Comparison of ENCODE assay signal across 9 cellular contexts in genomic region chr7:23546897-23547572, GRCh38. TPM values are rescaled to one million over a fixed set of nuclear protein-coding genes. Genes with fewer than 3 reads are reported as not detected.
DNase-seq lines count a peak whose midpoint lies in the region; ATAC-seq and TF ChIP-seq lines count a peak whose summit lies in the region.
"Had no signal": no experiment of that assay in that cellular context is flagged by ENCODE, and none has a peak within 500 bp of the region (broad histone marks: within the 10 kb centered on the region; RNA-seq: fewer than 3 reads in every experiment).

No MANE protein-coding gene starts in this region.

- no peaks in the 10 kb centered on the region for H3K36me3 Mint-ChIP-seq in activated naive CD8-positive, alpha-beta T cell

- no peaks in the 10 kb centered on the region for H3K36me3 ChIP-seq in GM06990 (ENCODE audit: control insufficient read depth, insufficient read depth, low read length)

- no peaks in the 10 kb centered on the region for H3K9me3 Mint-ChIP-seq in activated naive CD8-positive, alpha-beta T cell (ENCODE audit: low read depth)
- H3K9me3 Mint-ChIP-seq: stimulated activated naive CD8-positive, alpha-beta T cell treated with anti-CD3 and anti-CD28 coated beads, Interleukin-15, Interleukin-2, amounts not matched to agents 100 ng/mL and 50 ng/mL, for 24 hours had no signal

- H3K27ac Mint-ChIP-seq in activated naive CD8-positive, alpha-beta T cell = peak overlapping the region; percentile 16
- H3K27ac Mint-ChIP-seq: stimulated activated naive CD8-positive, alpha-beta T cell treated with anti-CD3 and anti-CD28 coated beads, Interleukin-15, Interleukin-2, amounts not matched to agents 100 ng/mL and 50 ng/mL, for 24 hours had no signal

- H3K4me3 ChIP-seq in GM06990 (replicated peaks; ENCODE audit: low read depth, low read length) = no peak overlapping the region

- no peaks in the 10 kb centered on the region for H3K27me3 Mint-ChIP-seq in activated naive CD8-positive, alpha-beta T cell
- H3K27me3 Mint-ChIP-seq: stimulated activated naive CD8-positive, alpha-beta T cell treated with anti-CD3 and anti-CD28 coated beads, Interleukin-15, Interleukin-2, amounts not matched to agents 100 ng/mL and 50 ng/mL, for 24 hours had no signal

- no peaks in the 10 kb centered on the region for H3K27me3 ChIP-seq in GM06990 (replicated peaks; ENCODE audit: control insufficient read depth, insufficient read depth, low read length)

- peak; percentile 81 for TF ChIP-seq CTCF in GM06990 (IDR thresholded peaks at IDR 0.05; ENCODE audit: insufficient read depth, low read length, poor library complexity, severe bottlenecking)

- DNase-seq in GM06990 (ENCODE audit: extremely low read depth, insufficient read length) (peak; percentile 54), NCI-H1105 treated with DMSO at 0.1 percent for 48 hours (lab: John Stamatoyannopoulos, UW) (peak; percentile 91), SKM-1 treated with dmso at 0.1 percent for 144 hours (lab: John Stamatoyannopoulos, UW; ENCODE audit: unreplicated experiment) (peak; percentile 93), Right ventricle myocardium superior (peak; percentile 70), putamen (ENCODE audit: low spot score) (peak; percentile 85)

- intact Hi-C loops in Right ventricle myocardium superior (cut with DNase I) = no loop called here

- H3K4me3 Mint-ChIP-seq in activated naive CD8-positive, alpha-beta T cell = no peak overlapping the region
- H3K4me3 Mint-ChIP-seq: stimulated activated naive CD8-positive, alpha-beta T cell treated with anti-CD3 and anti-CD28 coated beads, Interleukin-15, Interleukin-2, amounts not matched to agents 100 ng/mL and 50 ng/mL, for 24 hours had no signal

- ATAC-seq in HG02571 (IDR thresholded peaks at IDR 0.05; ENCODE audit: unreplicated experiment) (peak; percentile 53), Right ventricle myocardium superior (ENCODE audit: poor library complexity) (peak; percentile 94), HG03457 (IDR thresholded peaks at IDR 0.05; ENCODE audit: unreplicated experiment) (no peak)

- peaks cover 8% of the 10 kb centered on the region for H3K4me1 Mint-ChIP-seq in activated naive CD8-positive, alpha-beta T cell (ENCODE audit: low read depth)

RNA-seq across cellular contexts. Expression of gene TRA2A, which starts 15.3 kb away (rescaled TPM):
- 25.0 TPM for total RNA-seq in Right ventricle myocardium superior

RNA-seq across cellular contexts. Expression of gene CCDC126, which starts 50.1 kb away (rescaled TPM):
- total RNA-seq in Right ventricle myocardium superior = 10.8 TPM
